In the genomic region with DNA sequence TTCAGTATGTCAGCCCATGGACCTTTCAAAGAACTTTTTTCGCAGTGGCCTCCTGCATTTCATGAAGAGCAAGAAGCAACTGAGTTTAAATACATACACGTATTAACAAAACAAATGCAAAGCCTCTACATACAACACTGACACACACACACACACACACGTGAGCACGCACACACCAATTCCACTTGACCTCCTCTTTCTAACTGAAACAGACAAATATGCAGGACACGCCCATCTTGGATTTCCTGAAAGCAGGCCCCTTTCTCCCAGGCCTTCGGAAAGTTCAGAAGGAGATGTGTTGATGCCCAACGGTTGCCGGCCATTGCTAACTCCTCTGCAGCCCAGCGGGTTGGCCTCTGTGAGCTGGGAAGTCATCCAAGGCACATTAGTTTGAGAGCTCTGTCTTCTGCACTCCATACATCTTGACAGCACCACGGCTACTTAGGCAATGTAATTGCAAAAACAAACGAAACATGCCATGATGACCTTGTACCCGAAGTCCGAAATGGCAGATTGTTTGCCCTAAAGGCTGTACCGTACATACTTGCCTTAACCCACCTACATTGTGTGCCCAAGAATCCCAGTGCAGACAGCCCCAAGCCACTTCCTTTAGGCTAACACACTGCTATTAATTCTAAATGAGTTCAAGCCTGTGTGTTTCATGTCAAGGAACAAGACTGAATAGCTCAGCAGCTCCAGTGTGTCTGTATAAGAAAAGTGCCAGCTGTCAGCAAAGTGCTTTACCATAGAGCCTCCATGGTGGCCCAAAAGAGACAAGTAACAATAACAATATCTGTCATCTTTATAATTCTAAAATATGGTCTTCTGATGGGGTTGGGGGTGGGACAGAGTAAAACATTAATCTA, we compare ENCODE assay signal across 18 cellular contexts.
"Had no signal": no experiment of that assay in that cellular context is flagged by ENCODE, and none has a peak within 500 bp of the region (broad histone marks: within the 10 kb centered on the region; RNA-seq: fewer than 3 reads in every experiment).

No MANE protein-coding gene starts in this region.

- H3K9me3 ChIP-seq: gastroesophageal sphincter, tibial nerve had no signal

- DNase-seq: activated B cell treated with CpG ODN at 0.5 μM for 24 hours; activated CD4-positive, alpha-beta T cell treated with anti-CD3 and anti-CD28 coated beads, Interleukin-2, amount 10 ng/mL, durations not matched to agents 7 days and 5 days; activated CD8-positive, alpha-beta memory T cell treated with anti-CD3 and anti-CD28 coated beads for 24 hours; activated naive CD4-positive, alpha-beta T cell treated with anti-CD3 and anti-CD28 coated beads for 36 hours; central memory CD4-positive, alpha-beta T cell; effector CD8-positive, alpha-beta T cell; islet precursor cell; left ventricle myocardium superior; mesendoderm; retina had no signal

- H3K27ac ChIP-seq: coronary artery, gastroesophageal sphincter, neural progenitor cell, parathyroid adenoma, tibial nerve had no signal

- H3K4me1 Mint-ChIP-seq: activated B cell treated with CpG ODN at 0.5 μM for 24 hours; activated CD4-positive, alpha-beta T cell treated with anti-CD3 and anti-CD28 coated beads, Interleukin-2, amount 10 ng/mL, durations not matched to agents 7 days and 5 days; activated T-helper 17 cell treated with anti-CD3 and anti-CD28 coated beads, Interleukin-2, amount 50 U/mL, for 72 hours; neural progenitor cell had no signal

- H3K4me1 ChIP-seq: neural progenitor cell, parathyroid adenoma, tibial nerve had no signal

- H3K36me3 Mint-ChIP-seq: neural progenitor cell had no signal

- H3K27me3 ChIP-seq: gastroesophageal sphincter, neural progenitor cell, tibial nerve had no signal

- H3K4me3 ChIP-seq: coronary artery, gastroesophageal sphincter, neural progenitor cell, smooth muscle cell, tibial nerve had no signal

- ATAC-seq: activated T-helper 17 cell treated with anti-CD3 and anti-CD28 coated beads, Interleukin-2, amount 50 U/mL, for 72 hours; gastroesophageal sphincter; left ventricle myocardium superior had no signal

- H3K9me3 Mint-ChIP-seq: activated B cell treated with CpG ODN at 0.5 μM for 24 hours; activated CD4-positive, alpha-beta T cell treated with anti-CD3 and anti-CD28 coated beads, Interleukin-2, amount 10 ng/mL, durations not matched to agents 7 days and 5 days; activated naive CD4-positive, alpha-beta T cell treated with anti-CD3 and anti-CD28 coated beads for 36 hours; activated T-helper 17 cell treated with anti-CD3 and anti-CD28 coated beads, Interleukin-2, amount 50 U/mL, for 72 hours; neural progenitor cell; T-helper 1 cell treated with Interleukin-12 subunit alpha and Interleukin-12 subunit beta and Interleukin-4 antibody, amounts not matched to agents 30 μg/mL and 1 μg/mL, for 36 hours had no signal

- H3K4me3 Mint-ChIP-seq: activated B cell treated with CpG ODN at 0.5 μM for 24 hours; activated CD4-positive, alpha-beta T cell treated with anti-CD3 and anti-CD28 coated beads, Interleukin-2, amount 10 ng/mL, durations not matched to agents 7 days and 5 days; activated naive CD4-positive, alpha-beta T cell treated with anti-CD3 and anti-CD28 coated beads for 36 hours; activated T-helper 17 cell treated with anti-CD3 and anti-CD28 coated beads, Interleukin-2, amount 50 U/mL, for 72 hours; neural progenitor cell; T-helper 1 cell treated with Interleukin-12 subunit alpha and Interleukin-12 subunit beta and Interleukin-4 antibody, amounts not matched to agents 30 μg/mL and 1 μg/mL, for 36 hours had no signal

- H3K27ac Mint-ChIP-seq: activated B cell treated with CpG ODN at 0.5 μM for 24 hours; activated CD4-positive, alpha-beta T cell treated with anti-CD3 and anti-CD28 coated beads, Interleukin-2, amount 10 ng/mL, durations not matched to agents 7 days and 5 days; activated naive CD4-positive, alpha-beta T cell treated with anti-CD3 and anti-CD28 coated beads for 36 hours; activated T-helper 17 cell treated with anti-CD3 and anti-CD28 coated beads, Interleukin-2, amount 50 U/mL, for 72 hours; neural progenitor cell; T-helper 1 cell treated with Interleukin-12 subunit alpha and Interleukin-12 subunit beta and Interleukin-4 antibody, amounts not matched to agents 30 μg/mL and 1 μg/mL, for 36 hours had no signal

- H3K36me3 ChIP-seq: gastroesophageal sphincter, neural progenitor cell, tibial nerve had no signal

- H3K27me3 Mint-ChIP-seq: activated B cell treated with CpG ODN at 0.5 μM for 24 hours; activated CD4-positive, alpha-beta T cell treated with anti-CD3 and anti-CD28 coated beads, Interleukin-2, amount 10 ng/mL, durations not matched to agents 7 days and 5 days had no signal
